ENCODE assay signal across 11 cellular contexts in genomic region chr7:77202544-77202976, GRCh38. TPM values are rescaled to one million over a fixed set of nuclear protein-coding genes. Genes with fewer than 3 reads are reported as not detected.
DNase-seq lines count a peak whose midpoint lies in the region; ATAC-seq and TF ChIP-seq lines count a peak whose summit lies in the region.
"Had no signal": no experiment of that assay in that cellular context is flagged by ENCODE, and none has a peak within 500 bp of the region (broad histone marks: within the 10 kb centered on the region; RNA-seq: fewer than 3 reads in every experiment).

No MANE protein-coding gene starts in this region.

- peak; percentile 70 for DNase-seq in LHCN-M2 (ENCODE audit: low read depth)
- no peak for DNase-seq in NCI-H2227 (lab: John Stamatoyannopoulos, UW; ENCODE audit: unreplicated experiment)
- DNase-seq in T-helper 17 cell: no peak
- DNase-seq in DMS79 (lab: John Stamatoyannopoulos, UW): no peak
- DNase-seq: HFFc6; NCI-H524 treated with DMSO at 0.1 percent for 48 hours; stimulated activated CD8-positive, alpha-beta memory T cell treated with anti-CD3 and anti-CD28 coated beads, Interleukin-4, amount 100 ng/mL, for 48 hours had no signal

- no peak overlapping the region for H3K4me3 Mint-ChIP-seq in T-helper 17 cell
- H3K4me3 Mint-ChIP-seq: HFFc6 had no signal

- no peaks in the 10 kb centered on the region for H3K36me3 Mint-ChIP-seq in T-helper 17 cell (ENCODE audit: low read depth)

- H3K27ac Mint-ChIP-seq in T-helper 17 cell: no peak overlapping the region
- H3K27ac Mint-ChIP-seq: HFFc6 had no signal

- peaks cover 23% of the 10 kb centered on the region for H3K4me1 Mint-ChIP-seq in T-helper 17 cell

- peak; percentile 86 for ATAC-seq in GM19043 (IDR thresholded peaks at IDR 0.05; ENCODE audit: low read depth, unreplicated experiment)
- ATAC-seq in HG02852 (IDR thresholded peaks at IDR 0.05; ENCODE audit: unreplicated experiment): peak; percentile 92
- ATAC-seq in T-helper 17 cell: no peak
- no peak for ATAC-seq in SK-N-SH treated with all-trans-retinoic acid at 6 μM for 48 hours

- H3K27me3 Mint-ChIP-seq in T-helper 17 cell: no peaks in the 10 kb centered on the region

- H3K9me3 ChIP-seq in T-helper 17 cell (ENCODE audit: control insufficient read depth, low read length, poor library complexity, severe bottlenecking): no peaks in the 10 kb centered on the region

- peak overlapping the region; percentile 28; the same call in 1 of the 2 replicates for H3K4me3 ChIP-seq in GM08714 (ENCODE audit: low read length)

TF ChIP-seq in SK-N-SH treated with all-trans-retinoic acid at 6 μM for 48 hours, 23 proteins besides CTCF, POLR2A, EP300 and RAD21:
- TF ChIP-seq CSDC2 (CRISPR knock-in tag; IDR thresholded peaks at IDR 0.05): no peak
TF ChIP-seq in SK-N-SH treated with all-trans-retinoic acid at 6 μM for 48 hours: peak in this region for 0.

RNA-seq across cellular contexts. Expression of gene FGL2, which starts 2.9 kb away (rescaled TPM):
- total RNA-seq in LHCN-M2 (2014; rRNA removed) (8.1 and 8.8 TPM in 2 replicates), T-helper 17 cell (1 to 10 TPM; 5.1 to 7.7 TPM)
- 2.0 TPM for polyA plus RNA-seq in LHCN-M2 (2012)
- total RNA-seq: HFFc6 had no signal

Comparison
In these comparisons a context has a peak if more than half of its experiments do, and no peak if none do; other contexts are left out.
1. ATAC-seq: peak in GM19043 (single experiment) and HG02852 (single experiment); none in T-helper 17 cell (single experiment) and SK-N-SH treated with all-trans-retinoic acid at 6 μM for 48 hours (single experiment).